In genomic region chr1:175319112-175319911, GRCh38 we compare ENCODE assay signal across 8 cellular contexts.
DNase-seq lines count a peak whose midpoint lies in the region; ATAC-seq lines count a peak whose summit lies in the region.

No MANE protein-coding gene starts in this region.

- H3K27me3 ChIP-seq in MG63 (0 out of 2 replicates have a peak, but pooled peaks cover 4% of the 10 kb centered on the region), adipocyte (replicated peaks; ENCODE audit: control insufficient read depth, insufficient read depth, low read length) (peaks cover 11% of the 10 kb centered on the region)

- peaks cover 33% of the 10 kb centered on the region for H3K4me1 ChIP-seq in adipocyte (ENCODE audit: control insufficient read depth, insufficient read depth, low read length)

- peak; percentile 85 for DNase-seq in DMS 273 (lab: John Stamatoyannopoulos, UW; ENCODE audit: unreplicated experiment)
- DNase-seq in MG63, result peak; percentile 53
- peak; percentile 51 for DNase-seq in T follicular helper cell (ENCODE audit: low read depth)
- DNase-seq in adipocyte (ENCODE audit: low read depth), result peak; percentile 85
- DNase-seq in left ventricle myocardium superior, result peak; percentile 83
- peak; percentile 64 for DNase-seq in retina

- H3K4me3 ChIP-seq in MG63 (no peak overlapping the region), adipocyte (ENCODE audit: low read length) (peak overlapping the region; percentile 12)

- H3K36me3 ChIP-seq in MG63 (no peaks in the 10 kb centered on the region), adipocyte (ENCODE audit: control insufficient read depth, insufficient read depth, low read length, severe bottlenecking) (no peaks in the 10 kb centered on the region)

- peak; percentile 78 for ATAC-seq in GM21723 (IDR thresholded peaks at IDR 0.05; ENCODE audit: unreplicated experiment)
- ATAC-seq in left ventricle myocardium superior, result peak; percentile 84
- no peak for ATAC-seq in HG03378 (IDR thresholded peaks at IDR 0.05; ENCODE audit: unreplicated experiment)

- intact Hi-C loops in left ventricle myocardium superior (cut with micrococcal nuclease), result loop anchor here (2.0 kb wide), 1 partner anchor 165 kb away; no protein-coding TSS in a partner anchor

- H3K9me3 ChIP-seq in MG63 (no peaks in the 10 kb centered on the region), adipocyte (ENCODE audit: control insufficient read depth, low read length) (no peaks in the 10 kb centered on the region)

- H3K9ac ChIP-seq in adipocyte (ENCODE audit: low read length), result peak overlapping the region; percentile 81
